Comparison of ENCODE assay signal across 8 cellular contexts in genomic region chr2:168890006-168890782, GRCh38. TPM values are rescaled to one million over a fixed set of nuclear protein-coding genes. Genes with fewer than 3 reads are reported as not detected.
A peak's percentile ranks its signal among the peaks of the same experiment; 100 is the strongest.
DNase-seq lines count a peak whose midpoint lies in the region; ATAC-seq and TF ChIP-seq lines count a peak whose summit lies in the region.

SPC25 (minus strand) TSS chr2:168890430; CDS start chr2:168889519, 911 bp downstream.

- intact Hi-C loops in naive thymus-derived CD4-positive, alpha-beta T cell (cut with micrococcal nuclease), result loop anchor here (2.0 to 5.0 kb wide), 6 partner anchors 433 to 1037 kb away; partner anchors contain the start of genes CERS6 (in 1 of the 2), FASTKD1 (in 1 of the 2), PPIG (in 1 of the 2) and STK39 (in 1 of the 2)

- H3K27me3 Mint-ChIP-seq in activated T-cell treated with anti-CD3 and anti-CD28 coated beads, Interleukin-2, amount 50 U/mL, for 72 hours (ENCODE audit: low read depth), result peaks cover 17% of the 10 kb centered on the region
- peaks cover 0 to 36% (median 7%) of the 10 kb centered on the region in 5 donors for H3K27me3 Mint-ChIP-seq in naive thymus-derived CD4-positive, alpha-beta T cell
- no peaks in the 10 kb centered on the region for H3K27me3 Mint-ChIP-seq in stimulated activated memory B cell treated with anti-CD40 and anti-IgM and Interleukin-4, amounts not matched to agents 10 μg/mL and 1 μg/mL and 100 μg/mL, for 72 hours

- H4K20me1 ChIP-seq in DOHH2 (ENCODE audit: control insufficient read depth, insufficient read depth, low read depth, low read length) (no peaks in the 10 kb centered on the region), fibroblast of lung (ENCODE audit: control insufficient read depth, extremely low read depth, insufficient read depth, low read length) (no peaks in the 10 kb centered on the region)

- POLR2A ChIA-PET in naive thymus-derived CD4-positive, alpha-beta T cell (lab: Charles Lee), result no interaction called here

- peak within 1 kb of the TSS; percentile 83 for H3K27ac Mint-ChIP-seq in activated T-cell treated with anti-CD3 and anti-CD28 coated beads, Interleukin-2, amount 50 U/mL, for 72 hours
- H3K27ac Mint-ChIP-seq in naive thymus-derived CD4-positive, alpha-beta T cell, result peak within 1 kb of the TSS in 7 of 9 donors; percentile 2 to 96 (median 29)
- peak within 1 kb of the TSS; percentile 48 for H3K27ac Mint-ChIP-seq in stimulated activated memory B cell treated with anti-CD40 and anti-IgM and Interleukin-4, amounts not matched to agents 10 μg/mL and 1 μg/mL and 100 μg/mL, for 72 hours

- peaks cover 14% of the 10 kb centered on the region for H3K4me1 ChIP-seq in DOHH2 (ENCODE audit: control insufficient read depth, low read length)
- peaks cover 4% of the 10 kb centered on the region for H3K4me1 ChIP-seq in fibroblast of lung (ENCODE audit: control insufficient read depth, extremely low read depth, insufficient read depth, low read length)
- H3K4me1 ChIP-seq in naive thymus-derived CD4-positive, alpha-beta T cell (ENCODE audit: control insufficient read depth in 2 of 2, insufficient read depth in 2 of 2, low read length in 2 of 2), result peaks cover 0 to 4% of the 10 kb centered on the region in 2 donors

- no peaks in the 10 kb centered on the region for H3K27me3 ChIP-seq in DOHH2 (ENCODE audit: control insufficient read depth, low read length)
- H3K27me3 ChIP-seq in fibroblast of lung (ENCODE audit: control insufficient read depth, insufficient read depth, low read length), result no peaks in the 10 kb centered on the region
- H3K27me3 ChIP-seq in naive thymus-derived CD4-positive, alpha-beta T cell (ENCODE audit: control insufficient read depth in 2 of 2, insufficient read depth in 2 of 2, low read length in 2 of 2), result no peaks in the 10 kb centered on the region

- H3K9me3 ChIP-seq in DOHH2 (ENCODE audit: control insufficient read depth, insufficient read depth, low read length) (no peaks in the 10 kb centered on the region), KOPT-K1 (ENCODE audit: insufficient read depth, low read length, poor library complexity, severe bottlenecking) (no peaks in the 10 kb centered on the region), fibroblast of lung (ENCODE audit: control insufficient read depth, insufficient read depth, low read depth, low read length) (no peaks in the 10 kb centered on the region)
- H3K9me3 ChIP-seq in naive thymus-derived CD4-positive, alpha-beta T cell (ENCODE audit: control insufficient read depth in 2 of 3, low read length in 3 of 3), result no peaks in the 10 kb centered on the region

- peak within 1 kb of the TSS; percentile 94 for H3K4me3 ChIP-seq in DOHH2 (ENCODE audit: low read length)
- H3K4me3 ChIP-seq in fibroblast of lung (replicated peaks in 1 of 4; ENCODE audit: control extremely low read depth in 1 of 4, insufficient read depth in 1 of 4, low read depth in 3 of 4, low read length in 4 of 4), result peak within 1 kb of the TSS; percentile 62 to 98 (median 82)
- H3K4me3 ChIP-seq in naive thymus-derived CD4-positive, alpha-beta T cell (ENCODE audit: low read length), result peak within 1 kb of the TSS; percentile 67

- peaks cover 3 to 27% of the 10 kb centered on the region in 2 donors for H3K36me3 Mint-ChIP-seq in activated T-cell treated with anti-CD3 and anti-CD28 coated beads, Interleukin-2, amount 50 U/mL, for 72 hours (ENCODE audit: insufficient read depth in 2 of 2)
- peaks cover 0 to 17% (median 0%) of the 10 kb centered on the region in 5 donors for H3K36me3 Mint-ChIP-seq in naive thymus-derived CD4-positive, alpha-beta T cell
- H3K36me3 Mint-ChIP-seq in stimulated activated memory B cell treated with anti-CD40 and anti-IgM and Interleukin-4, amounts not matched to agents 10 μg/mL and 1 μg/mL and 100 μg/mL, for 72 hours, result no peaks in the 10 kb centered on the region

- H3K79me2 ChIP-seq in DOHH2 (ENCODE audit: control insufficient read depth, low read length) (peaks cover 39% of the 10 kb centered on the region), fibroblast of lung (ENCODE audit: control insufficient read depth, insufficient read depth, low read length) (peaks cover 11% of the 10 kb centered on the region)

- H3K36me3 ChIP-seq in DOHH2 (ENCODE audit: control insufficient read depth, low read length) (peaks cover 45% of the 10 kb centered on the region), KOPT-K1 (ENCODE audit: insufficient read depth, low read length) (peaks cover 34% of the 10 kb centered on the region), fibroblast of lung (ENCODE audit: control insufficient read depth, insufficient read depth, low read length) (no peaks in the 10 kb centered on the region)
- no peaks in the 10 kb centered on the region for H3K36me3 ChIP-seq in naive thymus-derived CD4-positive, alpha-beta T cell (ENCODE audit: control insufficient read depth in 2 of 3, insufficient read depth in 3 of 3, low read length in 3 of 3)

- DNase-seq in RKO (ENCODE audit: low spot score) (peak; percentile 96), fibroblast of lung (ENCODE audit: low read depth in 2 of 2) (peak; percentile 82 to 88)
- DNase-seq in activated T-cell treated with anti-CD3 and anti-CD28 coated beads, Interleukin-2, amount 50 U/mL, for 72 hours, result peak; percentile 88 to 92
- peak; percentile 71 to 88 (median 84) for DNase-seq in naive thymus-derived CD4-positive, alpha-beta T cell

- H3K4me1 Mint-ChIP-seq in activated T-cell treated with anti-CD3 and anti-CD28 coated beads, Interleukin-2, amount 50 U/mL, for 72 hours (ENCODE audit: low read depth), result peaks cover 27% of the 10 kb centered on the region
- peaks cover 0 to 27% (median 9%) of the 10 kb centered on the region in 7 donors for H3K4me1 Mint-ChIP-seq in naive thymus-derived CD4-positive, alpha-beta T cell
- H3K4me1 Mint-ChIP-seq in stimulated activated memory B cell treated with anti-CD40 and anti-IgM and Interleukin-4, amounts not matched to agents 10 μg/mL and 1 μg/mL and 100 μg/mL, for 72 hours, result peaks cover 9% of the 10 kb centered on the region

- TF ChIP-seq CTCF in DOHH2 (IDR thresholded peaks at IDR 0.05; ENCODE audit: low read depth, low read length, poor library complexity, severe bottlenecking) (no peak), fibroblast of lung (conservative IDR thresholded peaks at IDR 0.05 in 1 of 2, IDR thresholded peaks at IDR 0.05 in 1 of 2; ENCODE audit: low read depth in 1 of 2, low read length in 2 of 2) (no peak)

- peak within 1 kb of the TSS; percentile 98 for H2AFZ ChIP-seq in fibroblast of lung (ENCODE audit: low read length)

- no peaks in the 10 kb centered on the region for H3K9me2 ChIP-seq in DOHH2 (replicated peaks; ENCODE audit: control insufficient read depth, low read length)

- H3F3A ChIP-seq in DOHH2 (ENCODE audit: control insufficient read depth, insufficient read depth), result no peaks in the 10 kb centered on the region

- peak within 1 kb of the TSS; percentile 96 for H3K4me2 ChIP-seq in DOHH2 (ENCODE audit: low read length)
- H3K4me2 ChIP-seq in fibroblast of lung (ENCODE audit: extremely low read depth, insufficient read depth, low read length), result peak within 1 kb of the TSS; percentile 95

- H3K27ac ChIP-seq in DOHH2 (ENCODE audit: low read depth, low read length) (peak within 1 kb of the TSS; percentile 46), KOPT-K1 (ENCODE audit: low read depth, low read length, poor library complexity, severe bottlenecking) (peak within 1 kb of the TSS; percentile 77), fibroblast of lung (ENCODE audit: insufficient read depth, low read length) (peak within 1 kb of the TSS; percentile 56)
- H3K27ac ChIP-seq in naive thymus-derived CD4-positive, alpha-beta T cell (ENCODE audit: low read depth, low read length), result no peak within 1 kb of the TSS

- no peaks in the 10 kb centered on the region for H3K9me3 Mint-ChIP-seq in activated T-cell treated with anti-CD3 and anti-CD28 coated beads, Interleukin-2, amount 50 U/mL, for 72 hours
- no peaks in the 10 kb centered on the region for H3K9me3 Mint-ChIP-seq in naive thymus-derived CD4-positive, alpha-beta T cell
- no peaks in the 10 kb centered on the region for H3K9me3 Mint-ChIP-seq in stimulated activated memory B cell treated with anti-CD40 and anti-IgM and Interleukin-4, amounts not matched to agents 10 μg/mL and 1 μg/mL and 100 μg/mL, for 72 hours

- peak within 1 kb of the TSS; percentile 91 to 93 for H3K4me3 Mint-ChIP-seq in activated T-cell treated with anti-CD3 and anti-CD28 coated beads, Interleukin-2, amount 50 U/mL, for 72 hours
- peak within 1 kb of the TSS; percentile 80 to 99 (median 94) for H3K4me3 Mint-ChIP-seq in naive thymus-derived CD4-positive, alpha-beta T cell
- H3K4me3 Mint-ChIP-seq in stimulated activated memory B cell treated with anti-CD40 and anti-IgM and Interleukin-4, amounts not matched to agents 10 μg/mL and 1 μg/mL and 100 μg/mL, for 72 hours, result peak within 1 kb of the TSS; percentile 85

- peak; percentile 100 for ATAC-seq in GM21825 (IDR thresholded peaks at IDR 0.05; ENCODE audit: unreplicated experiment)
- peak; percentile 100 for ATAC-seq in activated T-cell treated with anti-CD3 and anti-CD28 coated beads, Interleukin-2, amount 50 U/mL, for 72 hours (replicated peaks in 1 of 2)
- ATAC-seq in naive thymus-derived CD4-positive, alpha-beta T cell, result peak; percentile 99
- peak; percentile 95 for ATAC-seq in stimulated activated memory B cell treated with anti-CD40 and anti-IgM and Interleukin-4, amounts not matched to agents 10 μg/mL and 1 μg/mL and 100 μg/mL, for 72 hours

- CTCF ChIA-PET in naive thymus-derived CD4-positive, alpha-beta T cell (lab: Charles Lee), result no interaction called here

- peak within 1 kb of the TSS; percentile 67 for H3K9ac ChIP-seq in fibroblast of lung (ENCODE audit: insufficient read depth, low read length)

RNA-seq across cellular contexts. Expression of gene SPC25, which starts in this region (rescaled TPM):
- total RNA-seq in activated T-cell treated with anti-CD3 and anti-CD28 coated beads, Interleukin-2, amount 50 U/mL, for 72 hours, result 10 to 100 TPM; 23.7 to 25.2 TPM
- 0.99 TPM in 1 of 2 replicates, not detected in the other for total RNA-seq in fibroblast of lung
- polyA plus RNA-seq in fibroblast of lung, result 4.8 and 21.6 TPM in 2 replicates
- 4.2 and 18.9 TPM in 2 replicates for polyA plus RNA-seq in fibroblast of lung (2012)
- 3.7 TPM in 1 of 2 replicates, not detected in the other for polyA minus RNA-seq in fibroblast of lung (ENCODE audit: low replicate concordance)
- 10 to 100 TPM in 1 of 5 experiments, under 1 TPM in 3, not detected in 1; 0.24 to 24.7 (median 0.28) TPM for total RNA-seq in naive thymus-derived CD4-positive, alpha-beta T cell
- not detected for polyA plus RNA-seq in naive thymus-derived CD4-positive, alpha-beta T cell

Comparison
In these comparisons a context has a peak if more than half of its experiments do, and no peak if none do; other contexts are left out.
1. H3K27ac Mint-ChIP-seq: peak in every context shown above with its lines; median percentile 83 in activated T-cell treated with anti-CD3 and anti-CD28 coated beads, Interleukin-2, amount 50 U/mL, for 72 hours; 48 in stimulated activated memory B cell treated with anti-CD40 and anti-IgM and Interleukin-4, amounts not matched to agents 10 μg/mL and 1 μg/mL and 100 μg/mL, for 72 hours; 29 in naive thymus-derived CD4-positive, alpha-beta T cell.